16 cellular contexts compared by ENCODE assay signal in genomic region chr14:104660597-104660996, GRCh38. TPM values are rescaled to one million over a fixed set of nuclear protein-coding genes. Genes with fewer than 3 reads are reported as not detected.
A peak's percentile ranks its signal among the peaks of the same experiment; 100 is the strongest.
DNase-seq lines count a peak whose midpoint lies in the region; ATAC-seq and TF ChIP-seq lines count a peak whose summit lies in the region.
"Had no signal": no experiment of that assay in that cellular context is flagged by ENCODE, and none has a peak within 500 bp of the region (broad histone marks: within the 10 kb centered on the region; RNA-seq: fewer than 3 reads in every experiment).

No MANE protein-coding gene starts in this region.

- DNase-seq in GM12865 (ENCODE audit: low read depth) = peak; percentile 70
- peak; percentile 85 for DNase-seq in germinal center (ENCODE audit: low spot score)
- no peak for DNase-seq in activated naive CD4-positive, alpha-beta T cell treated with Interleukin-2 at 50 U/mL for 16 hours
- DNase-seq in effector CD8-positive, alpha-beta T cell (lab: John Stamatoyannopoulos, UW) = no peak
- DNase-seq in GOT3 (lab: John Stamatoyannopoulos, UW) = no peak
- DNase-seq in dermis blood vessel endothelial cell = no peak
- DNase-seq: activated CD8-positive, alpha-beta memory T cell treated with anti-CD3 and anti-CD28 coated beads, Interleukin-2, amount 10 ng/mL, durations not matched to agents 7 days and 5 days; BE2C; NCI-H1092 treated with DMSO at 0.1 percent for 48 hours; T-helper 9 cell had no signal

- H3K4me3 ChIP-seq in GM12865 (ENCODE audit: low read depth, low read length) = peak overlapping the region; percentile 22
- H3K4me3 ChIP-seq: ascending aorta had no signal

- no peak for TF ChIP-seq CTCF in GM12865 (IDR thresholded peaks at IDR 0.05; ENCODE audit: insufficient read depth, low read depth, low read length, missing control alignments)

- ATAC-seq in GM19452 (IDR thresholded peaks at IDR 0.05; ENCODE audit: unreplicated experiment) = peak; percentile 34
- peak; percentile 33 for ATAC-seq in HG03342 (IDR thresholded peaks at IDR 0.05; ENCODE audit: unreplicated experiment)
- ATAC-seq: activated CD8-positive, alpha-beta memory T cell treated with anti-CD3 and anti-CD28 coated beads, Interleukin-2, amount 10 ng/mL, durations not matched to agents 7 days and 5 days; right cardiac atrium had no signal

RNA-seq across cellular contexts. Expression of gene INF2, which starts 28.8 kb away (rescaled TPM):
- total RNA-seq in dermis blood vessel endothelial cell = 53.6 and 126 TPM in 2 replicates

RNA-seq across cellular contexts. Expression of gene TMEM179, which starts 56.0 kb away (rescaled TPM):
- not detected in 2 replicates for total RNA-seq in dermis blood vessel endothelial cell
- total RNA-seq: activated CD8-positive, alpha-beta memory T cell treated with anti-CD3 and anti-CD28 coated beads, Interleukin-2, amount 10 ng/mL, durations not matched to agents 7 days and 5 days; ascending aorta; H4; mononuclear cell had no signal

Comparison
In these comparisons a context has a peak if more than half of its experiments do, and no peak if none do; other contexts are left out.
1. DNase-seq: peak in GM12865 (single experiment) and germinal center (single experiment); none in activated naive CD4-positive, alpha-beta T cell treated with Interleukin-2 at 50 U/mL for 16 hours (single experiment), effector CD8-positive, alpha-beta T cell (single experiment), GOT3 (single experiment) and dermis blood vessel endothelial cell (single experiment).